ENCODE assay signal across 8 cellular contexts in genomic region chr20:53652090-53652858, GRCh38. TPM values are rescaled to one million over a fixed set of nuclear protein-coding genes. Genes with fewer than 3 reads are reported as not detected.
DNase-seq lines count a peak whose midpoint lies in the region; ATAC-seq, FAIRE-seq and TF ChIP-seq lines count a peak whose summit lies in the region.

No MANE protein-coding gene starts in this region.

- H3K36me3 Mint-ChIP-seq in activated CD4-positive, alpha-beta memory T cell treated with anti-CD3 and anti-CD28 coated beads for 36 hours: no peaks in the 10 kb centered on the region
- no peaks in the 10 kb centered on the region for H3K36me3 Mint-ChIP-seq in mesothelial cell of epicardium

- intact Hi-C loops in activated CD4-positive, alpha-beta memory T cell treated with anti-CD3 and anti-CD28 coated beads for 36 hours (cut with micrococcal nuclease): loop anchor here (1.0 to 2.0 kb wide), 2 partner anchors 9 to 57 kb away; no protein-coding TSS in a partner anchor
- intact Hi-C loops in posterior cingulate gyrus (cut with DNase I): no loop called here

- POLR2A ChIA-PET in activated CD4-positive, alpha-beta memory T cell treated with anti-CD3 and anti-CD28 coated beads for 36 hours (lab: Charles Lee): interaction anchor here (0.9 to 1.7 kb wide), 2 partner anchors 9 to 20 kb away, joined by 3 to 6 read pairs; no protein-coding TSS in a partner anchor

- CTCF ChIA-PET in activated CD4-positive, alpha-beta memory T cell treated with anti-CD3 and anti-CD28 coated beads for 36 hours (lab: Charles Lee): interaction anchor here (1.1 to 1.7 kb wide), 2 partner anchors 42 to 264 kb away, joined by 3 to 6 read pairs; no protein-coding TSS in a partner anchor

- H3K27me3 Mint-ChIP-seq in activated CD4-positive, alpha-beta memory T cell treated with anti-CD3 and anti-CD28 coated beads for 36 hours: no peaks in the 10 kb centered on the region
- no peaks in the 10 kb centered on the region for H3K27me3 Mint-ChIP-seq in mesothelial cell of epicardium (ENCODE audit: low read depth)

- H3K4me1 Mint-ChIP-seq in activated CD4-positive, alpha-beta memory T cell treated with anti-CD3 and anti-CD28 coated beads for 36 hours (ENCODE audit: low read depth): peaks cover 45% of the 10 kb centered on the region
- peaks cover 38% of the 10 kb centered on the region for H3K4me1 Mint-ChIP-seq in mesothelial cell of epicardium

- H3K9me3 Mint-ChIP-seq in activated CD4-positive, alpha-beta memory T cell treated with anti-CD3 and anti-CD28 coated beads for 36 hours: no peaks in the 10 kb centered on the region
- H3K9me3 Mint-ChIP-seq in mesothelial cell of epicardium: no peaks in the 10 kb centered on the region

- no peak for DNase-seq in GM12891 (ENCODE audit: insufficient read length, low spot score)
- DNase-seq in activated CD4-positive, alpha-beta memory T cell treated with anti-CD3 and anti-CD28 coated beads for 36 hours: no peak
- no peak for DNase-seq in mesothelial cell of epicardium (ENCODE audit: low spot score in 2 of 2, unreplicated experiment in 2 of 2)
- no peak for DNase-seq in effector CD4-positive, alpha-beta T cell
- DNase-seq in posterior cingulate gyrus: no peak
- DNase-seq in activated CD4-positive, alpha-beta T cell treated with anti-CD3 and anti-CD28 coated beads for 48 hours: no peak

- peak overlapping the region; percentile 88 for H3K27ac Mint-ChIP-seq in activated CD4-positive, alpha-beta memory T cell treated with anti-CD3 and anti-CD28 coated beads for 36 hours
- peak overlapping the region; percentile 87 for H3K27ac Mint-ChIP-seq in mesothelial cell of epicardium

- FAIRE-seq in GM12891 (lab: Jason Lieb, UNC): no peak

- peak; percentile 71 for ATAC-seq in GM21360 (IDR thresholded peaks at IDR 0.05; ENCODE audit: unreplicated experiment)
- ATAC-seq in HG03469 (IDR thresholded peaks at IDR 0.05; ENCODE audit: unreplicated experiment): peak; percentile 46

- peak overlapping the region; percentile 55 for H3K4me3 Mint-ChIP-seq in activated CD4-positive, alpha-beta memory T cell treated with anti-CD3 and anti-CD28 coated beads for 36 hours
- no peak overlapping the region for H3K4me3 Mint-ChIP-seq in mesothelial cell of epicardium

- TF ChIP-seq CTCF in mesothelial cell of epicardium (IDR thresholded peaks at IDR 0.05; ENCODE audit: unreplicated experiment): no peak

- peak; percentile 23; the same call in 1 of the 2 replicates for TF ChIP-seq POLR2A in GM12891 (IDR thresholded peaks at IDR 0.05; ENCODE audit: low read depth, low read length)

TF ChIP-seq in GM12891, 5 proteins besides CTCF, POLR2A, EP300 and RAD21:
- TF ChIP-seq PAX5 (IDR thresholded peaks at IDR 0.05; ENCODE audit: insufficient read depth, low read length, severe bottlenecking) (no peak), TAF1 (IDR thresholded peaks at IDR 0.05; ENCODE audit: low read depth, low read length) (no peak), POU2F2 (IDR thresholded peaks at IDR 0.05; ENCODE audit: low read depth, low read length) (no peak), POLR2AphosphoS5 (IDR thresholded peaks at IDR 0.05; ENCODE audit: low read depth, low read length) (no peak), SPI1 (IDR thresholded peaks at IDR 0.05; ENCODE audit: low read depth, low read length) (no peak)

RNA-seq across cellular contexts. Expression of gene ZNF217, which starts 58.6 kb away (rescaled TPM):
- polyA plus RNA-seq in GM12891 (2012; ENCODE audit: low read depth, missing spikeins): 19.2 TPM
- total RNA-seq in activated CD4-positive, alpha-beta memory T cell treated with anti-CD3 and anti-CD28 coated beads for 36 hours: 10 to 100 TPM; 56.3 to 57.5 TPM
- total RNA-seq in mesothelial cell of epicardium: 38.1 to 39.5 TPM (median 38.8 TPM) in 3 replicates
